Comparison of ENCODE assay signal across 13 cellular contexts in genomic region chr3:150421799-150422548, GRCh38. TPM values are rescaled to one million over a fixed set of nuclear protein-coding genes. Genes with fewer than 3 reads are reported as not detected.
DNase-seq lines count a peak whose midpoint lies in the region; ATAC-seq and TF ChIP-seq lines count a peak whose summit lies in the region.
"Had no signal": no experiment of that assay in that cellular context is flagged by ENCODE, and none has a peak within 500 bp of the region (broad histone marks: within the 10 kb centered on the region; RNA-seq: fewer than 3 reads in every experiment).

No MANE protein-coding gene starts in this region.

- no peak overlapping the region for H3K4ac ChIP-seq in mesendoderm (ENCODE audit: low read depth, low read length)

- intact Hi-C loops in HCT116 (cut with micrococcal nuclease), result no loop called here
- intact Hi-C loops in left lung (cut with DNase I), result no loop called here
- intact Hi-C loops in head of caudate nucleus (cut with DNase I), result no loop called here

- H3K18ac ChIP-seq in mesendoderm (ENCODE audit: low read length), result no peak overlapping the region

- TF ChIP-seq CTCF in AG10803 (conservative IDR thresholded peaks at IDR 0.05; ENCODE audit: low read length), result no peak
- TF ChIP-seq CTCF in HCT116 (IDR thresholded peaks at IDR 0.05 in 2 of 3, conservative IDR thresholded peaks at IDR 0.05 in 1 of 3; ENCODE audit: borderline replicate concordance in 1 of 3, insufficient read depth in 1 of 3, low read depth in 2 of 3, low read length in 2 of 3), result no peak
- no peak for TF ChIP-seq CTCF in brain (conservative IDR thresholded peaks at IDR 0.05)
- no peak for TF ChIP-seq CTCF in left lung (IDR thresholded peaks at IDR 0.05)

- H3K4me2 ChIP-seq in HCT116 (ENCODE audit: low read length), result no peak overlapping the region
- no peak overlapping the region for H3K4me2 ChIP-seq in mesendoderm (ENCODE audit: low read length)

- H3K36me3 ChIP-seq in HCT116 (ENCODE audit: control insufficient read depth in 1 of 2, insufficient read depth in 2 of 2, low read length in 2 of 2), result peaks cover 0 to 3% of the 10 kb centered on the region in 2 experiments; a peak in 1 of 4 replicates
- H3K36me3 ChIP-seq in left lung, result peaks cover 0 to 5% of the 10 kb centered on the region in 2 donors
- H3K36me3 ChIP-seq in mesendoderm (ENCODE audit: control insufficient read depth, insufficient read depth, low read length), result no peaks in the 10 kb centered on the region
- H3K36me3 ChIP-seq: tibial artery had no signal

- H4K5ac ChIP-seq in mesendoderm (ENCODE audit: low read length), result no peak overlapping the region

- peak overlapping the region in 3 of 5 experiments; percentile 10 to 57 (median 18) for H3K27ac Mint-ChIP-seq in brain

- no peak for TF ChIP-seq RAD21 in HCT116 (IDR thresholded peaks at IDR 0.05; ENCODE audit: low read depth)

- H2AK5ac ChIP-seq in mesendoderm (ENCODE audit: low read length), result no peak overlapping the region

- no peak overlapping the region for H2BK5ac ChIP-seq in mesendoderm (ENCODE audit: low read length)

- CTCF ChIA-PET in HCT116 (lab: Charles Lee), result no interaction called here

- H3K4me3 ChIP-seq in AG10803 (ENCODE audit: low read length), result no peak overlapping the region
- no peak overlapping the region for H3K4me3 ChIP-seq in HCT116 (replicated peaks in 1 of 2; ENCODE audit: low read depth in 1 of 2, low read length in 2 of 2)
- no peak overlapping the region for H3K4me3 ChIP-seq in left lung
- H3K4me3 ChIP-seq in mesendoderm (ENCODE audit: low read length), result no peak overlapping the region
- H3K4me3 ChIP-seq: psoas muscle, SJSA1, tibial artery had no signal

- peaks cover 2 to 32% of the 10 kb centered on the region in 2 experiments; a peak in 2 of 4 replicates for H3K4me1 ChIP-seq in HCT116 (ENCODE audit: control insufficient read depth in 1 of 2, insufficient read depth in 2 of 2, low read length in 2 of 2)
- peaks cover 30 to 45% of the 10 kb centered on the region in 2 donors for H3K4me1 ChIP-seq in left lung
- H3K4me1 ChIP-seq in mesendoderm (ENCODE audit: control insufficient read depth, low read depth, low read length), result no peaks in the 10 kb centered on the region

- peaks cover 33% of the 10 kb centered on the region; the same call in 1 of the 2 replicates for H4K20me1 ChIP-seq in HCT116 (ENCODE audit: insufficient read depth)

- H2BK120ac ChIP-seq in mesendoderm (ENCODE audit: low read depth, low read length), result no peak overlapping the region

- WGBS in mesendoderm (ENCODE audit: extremely low coverage, insufficient coverage, low lambda C conversion rate), result no CpG with 5 or more reads among the region's 3 CpGs

- H3K9me3 Mint-ChIP-seq in brain, result no peaks in the 10 kb centered on the region

- no peak overlapping the region for H3K56ac ChIP-seq in mesendoderm (ENCODE audit: low read length)

- H3K9me2 ChIP-seq in HCT116 (ENCODE audit: insufficient read depth), result no peaks in the 10 kb centered on the region

- RAD21 ChIA-PET in HCT116 (lab: Charles Lee; ENCODE audit: low non-redundant PET in 1 of 2, low total read pairs in 2 of 2, uncharacterized antibody in 2 of 2, unreplicated experiment in 2 of 2), result no interaction called here

- peak; percentile 30 for ATAC-seq in HCT116
- ATAC-seq in left lung, result peak; percentile 30

- no peak for TF ChIP-seq POLR2A in HCT116 (IDR thresholded peaks at IDR 0.05; ENCODE audit: borderline replicate concordance, extremely low read depth, insufficient read depth, insufficient read length)

- no peaks in the 10 kb centered on the region for H3K27me3 Mint-ChIP-seq in brain

- DNase-seq in AG10803 (ENCODE audit: low read depth), result peak; percentile 46
- DNase-seq in HCT116 (ENCODE audit: low read depth, low spot score), result no peak
- DNase-seq in left lung, result no peak
- DNase-seq in head of caudate nucleus, result no peak
- no peak for DNase-seq in NCI-H1436 (lab: John Stamatoyannopoulos, UW)
- no peak for DNase-seq in inferior parietal cortex (ENCODE audit: extremely low spot score)
- no peak for DNase-seq in mesendoderm
- DNase-seq: activated naive CD4-positive, alpha-beta T cell treated with Interleukin-2 at 50 U/mL for 16 hours; psoas muscle; stimulated activated CD8-positive, alpha-beta memory T cell treated with anti-CD3 and anti-CD28 coated beads, Interleukin-4, amount 100 ng/mL, for 48 hours; tibial artery had no signal

- no peaks in the 10 kb centered on the region for H3K9me3 ChIP-seq in HCT116 (ENCODE audit: control insufficient read depth in 1 of 2, insufficient read depth in 1 of 2, low read depth in 1 of 2, low read length in 2 of 2)
- H3K9me3 ChIP-seq in left lung, result no peaks in the 10 kb centered on the region
- H3K9me3 ChIP-seq: psoas muscle, SJSA1, tibial artery had no signal

- H2AFZ ChIP-seq in HCT116 (ENCODE audit: low read depth, low read length, poor library complexity, severe bottlenecking), result no peak overlapping the region

- H3K27me3 ChIP-seq in HCT116 (ENCODE audit: insufficient read depth, low read length) (no peaks in the 10 kb centered on the region), left lung (no peaks in the 10 kb centered on the region), mesendoderm (ENCODE audit: insufficient read depth, low read length, poor library complexity) (no peaks in the 10 kb centered on the region)
- H3K27me3 ChIP-seq: SJSA1, tibial artery had no signal

- H3K36me3 Mint-ChIP-seq in brain, result peaks cover 40% of the 10 kb centered on the region

- H2BK15ac ChIP-seq in mesendoderm (replicated peaks; ENCODE audit: low read depth), result no peak overlapping the region

- H3K4me1 Mint-ChIP-seq in brain, result peaks cover 86% of the 10 kb centered on the region

- no peak overlapping the region for H3K23ac ChIP-seq in mesendoderm (ENCODE audit: low read length)

- peaks cover 4% of the 10 kb centered on the region for H3K79me1 ChIP-seq in mesendoderm (ENCODE audit: low read length)

- no peak overlapping the region for H3K9ac ChIP-seq in HCT116 (ENCODE audit: low read length)
- no peak overlapping the region for H3K9ac ChIP-seq in mesendoderm (ENCODE audit: low read length)

- H3K79me2 ChIP-seq in HCT116 (ENCODE audit: insufficient read depth, low read length), result peaks cover 100% of the 10 kb centered on the region
- H3K79me2 ChIP-seq in mesendoderm (ENCODE audit: control insufficient read depth, insufficient read depth, low read length), result peaks cover 14% of the 10 kb centered on the region

- no peak overlapping the region for H3K27ac ChIP-seq in HCT116 (ENCODE audit: low read depth, low read length)
- no peak overlapping the region for H3K27ac ChIP-seq in left lung
- no peak overlapping the region for H3K27ac ChIP-seq in mesendoderm (ENCODE audit: low read depth, low read length)
- H3K27ac ChIP-seq: psoas muscle, SJSA1, tibial artery had no signal

- BruUV-seq in HCT116 (replicated peaks; lab: Mats Ljungman, UMichigan), result no TSS peak

- POLR2A ChIA-PET in HCT116 (lab: Charles Lee), result no interaction called here

- no peak overlapping the region for H4K8ac ChIP-seq in mesendoderm (ENCODE audit: low read depth, low read length)

- H3K4me3 Mint-ChIP-seq in brain, result peak overlapping the region in 3 of 5 experiments; percentile 9 to 52 (median 12)

TF ChIP-seq in HCT116, 20 proteins besides CTCF, POLR2A, EP300 and RAD21 (continues in another document):
- no peak for TF ChIP-seq ATF3 (IDR thresholded peaks at IDR 0.05)
- TF ChIP-seq ZFX (IDR thresholded peaks at IDR 0.05), result no peak
- no peak for TF ChIP-seq TCF7L2 (IDR thresholded peaks at IDR 0.05; ENCODE audit: borderline replicate concordance, extremely low read depth, insufficient read depth, insufficient read length)
- TF ChIP-seq MAX (IDR thresholded peaks at IDR 0.05), result no peak
- no peak for TF ChIP-seq POLR2AphosphoS5 (IDR thresholded peaks at IDR 0.05; ENCODE audit: low read depth, low read length)
- no peak for TF ChIP-seq EZH2phosphoT487 (IDR thresholded peaks at IDR 0.05; ENCODE audit: borderline replicate concordance)
- TF ChIP-seq, protein P1, sequence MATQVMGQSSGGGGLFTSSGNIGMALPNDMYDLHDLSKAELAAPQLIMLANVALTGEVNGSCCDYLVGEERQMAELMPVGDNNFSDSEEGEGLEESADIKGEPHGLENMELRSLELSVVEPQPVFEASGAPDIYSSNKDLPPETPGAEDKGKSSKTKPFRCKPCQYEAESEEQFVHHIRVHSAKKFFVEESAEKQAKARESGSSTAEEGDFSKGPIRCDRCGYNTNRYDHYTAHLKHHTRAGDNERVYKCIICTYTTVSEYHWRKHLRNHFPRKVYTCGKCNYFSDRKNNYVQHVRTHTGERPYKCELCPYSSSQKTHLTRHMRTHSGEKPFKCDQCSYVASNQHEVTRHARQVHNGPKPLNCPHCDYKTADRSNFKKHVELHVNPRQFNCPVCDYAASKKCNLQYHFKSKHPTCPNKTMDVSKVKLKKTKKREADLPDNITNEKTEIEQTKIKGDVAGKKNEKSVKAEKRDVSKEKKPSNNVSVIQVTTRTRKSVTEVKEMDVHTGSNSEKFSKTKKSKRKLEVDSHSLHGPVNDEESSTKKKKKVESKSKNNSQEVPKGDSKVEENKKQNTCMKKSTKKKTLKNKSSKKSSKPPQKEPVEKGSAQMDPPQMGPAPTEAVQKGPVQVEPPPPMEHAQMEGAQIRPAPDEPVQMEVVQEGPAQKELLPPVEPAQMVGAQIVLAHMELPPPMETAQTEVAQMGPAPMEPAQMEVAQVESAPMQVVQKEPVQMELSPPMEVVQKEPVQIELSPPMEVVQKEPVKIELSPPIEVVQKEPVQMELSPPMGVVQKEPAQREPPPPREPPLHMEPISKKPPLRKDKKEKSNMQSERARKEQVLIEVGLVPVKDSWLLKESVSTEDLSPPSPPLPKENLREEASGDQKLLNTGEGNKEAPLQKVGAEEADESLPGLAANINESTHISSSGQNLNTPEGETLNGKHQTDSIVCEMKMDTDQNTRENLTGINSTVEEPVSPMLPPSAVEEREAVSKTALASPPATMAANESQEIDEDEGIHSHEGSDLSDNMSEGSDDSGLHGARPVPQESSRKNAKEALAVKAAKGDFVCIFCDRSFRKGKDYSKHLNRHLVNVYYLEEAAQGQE (IDR thresholded peaks at IDR 0.05; ENCODE audit: low read depth), result no peak
- TF ChIP-seq ZNF274 (IDR thresholded peaks at IDR 0.05; ENCODE audit: low read depth, low read length), result no peak
- TF ChIP-seq SIN3A (IDR thresholded peaks at IDR 0.05; ENCODE audit: low read depth), result no peak

RNA-seq across cellular contexts. Expression of gene TSC22D2, which starts 13.9 kb away (rescaled TPM):
- 20.0 TPM for total RNA-seq in HCT116 (2021; ENCODE audit: unreplicated experiment)
- polyA plus RNA-seq in HCT116 (2012), result 10.4 and 11.7 TPM in 2 replicates
- polyA plus RNA-seq in brain (ENCODE audit: insufficient read depth, low read depth, low replicate concordance), result 4.4 TPM
- 10 to 100 TPM; 25.9 to 46.6 TPM for total RNA-seq in left lung
- polyA plus RNA-seq in mesendoderm (2013, experiment 1 of 2), result 17.9 TPM
- polyA plus RNA-seq in mesendoderm (2013, experiment 2 of 2), result 18.6 TPM
